8 cellular contexts compared by ENCODE assay signal in genomic region chr15:66619152-66619903, GRCh38. TPM values are rescaled to one million over a fixed set of nuclear protein-coding genes. Genes with fewer than 3 reads are reported as not detected.
DNase-seq lines count a peak whose midpoint lies in the region; ATAC-seq and TF ChIP-seq lines count a peak whose summit lies in the region.

No MANE protein-coding gene starts in this region.

- peak; percentile 96 for ATAC-seq in SK-N-SH treated with all-trans-retinoic acid at 6 μM for 48 hours
- ATAC-seq in HG02763 (IDR thresholded peaks at IDR 0.05; ENCODE audit: unreplicated experiment): no peak
- ATAC-seq in GM18498 (IDR thresholded peaks at IDR 0.05; ENCODE audit: unreplicated experiment): no peak

- H3K27me3 ChIP-seq in sigmoid colon: peaks cover 0 to 21% (median 17%) of the 10 kb centered on the region in 3 donors

- in situ Hi-C loops in astrocyte of the cerebellum (cut with HindIII; ENCODE audit: low sequenced_read_pairs): no loop called here

- DNase-seq in DMS153 (lab: John Stamatoyannopoulos, UW) (peak; percentile 2), HS-27A (ENCODE audit: low read depth) (peak; percentile 43), astrocyte of the cerebellum (ENCODE audit: low read depth) (peak; percentile 40), hypothalamus (lab: John Stamatoyannopoulos, UW) (peak in 37 of 51 donors; percentile 2 to 63 (median 31)), sigmoid colon (peak; percentile 86)

- TF ChIP-seq POLR2A in sigmoid colon (IDR thresholded peaks at IDR 0.05): no peak

- intact Hi-C loops in sigmoid colon (cut with DNase I): loop anchor here (1.0 to 2.0 kb wide), 2 partner anchors 155 to 231 kb away; no protein-coding TSS in a partner anchor

- peak overlapping the region in 1 of 4 donors; percentile 32 for H3K27ac ChIP-seq in sigmoid colon

- TF ChIP-seq CTCF in astrocyte of the cerebellum (IDR thresholded peaks at IDR 0.05; ENCODE audit: low read depth, low read length, missing control alignments) (peak; percentile 95), sigmoid colon (IDR thresholded peaks at IDR 0.05) (peak; percentile 60 to 88 (median 74))

- no peak for TF ChIP-seq EP300 in sigmoid colon (IDR thresholded peaks at IDR 0.05)

- no peaks in the 10 kb centered on the region for H3K9me3 ChIP-seq in sigmoid colon

- H3K36me3 ChIP-seq in sigmoid colon: no peaks in the 10 kb centered on the region

- H3K4me1 ChIP-seq in sigmoid colon: peaks cover 0 to 41% (median 37%) of the 10 kb centered on the region in 4 donors

- WGBS in sigmoid colon, 2 donors: 23 to 51% methylated on average over 17 of the region's 17 CpGs

- H3K4me3 ChIP-seq in astrocyte of the cerebellum (ENCODE audit: low read depth, low read length) (no peak overlapping the region), sigmoid colon (no peak overlapping the region)

TF ChIP-seq in SK-N-SH treated with all-trans-retinoic acid at 6 μM for 48 hours, 23 proteins besides CTCF, POLR2A, EP300 and RAD21:
- no peak for TF ChIP-seq ZC3H10 (CRISPR knock-in tag; IDR thresholded peaks at IDR 0.05)
- TF ChIP-seq GLIS3 (CRISPR knock-in tag; IDR thresholded peaks at IDR 0.05): no peak
- TF ChIP-seq CSDC2 (CRISPR knock-in tag; IDR thresholded peaks at IDR 0.05): no peak
- no peak for TF ChIP-seq TOX (CRISPR knock-in tag; IDR thresholded peaks at IDR 0.05; ENCODE audit: borderline replicate concordance)
- no peak for TF ChIP-seq TSHZ2 (CRISPR knock-in tag; IDR thresholded peaks at IDR 0.05)
- TF ChIP-seq RARB (CRISPR knock-in tag; IDR thresholded peaks at IDR 0.05): no peak
- TF ChIP-seq ZFP3 (CRISPR knock-in tag; IDR thresholded peaks at IDR 0.05): no peak
- no peak for TF ChIP-seq TCF4 (CRISPR knock-in tag; IDR thresholded peaks at IDR 0.05; ENCODE audit: borderline replicate concordance)
- TF ChIP-seq, protein P1, sequence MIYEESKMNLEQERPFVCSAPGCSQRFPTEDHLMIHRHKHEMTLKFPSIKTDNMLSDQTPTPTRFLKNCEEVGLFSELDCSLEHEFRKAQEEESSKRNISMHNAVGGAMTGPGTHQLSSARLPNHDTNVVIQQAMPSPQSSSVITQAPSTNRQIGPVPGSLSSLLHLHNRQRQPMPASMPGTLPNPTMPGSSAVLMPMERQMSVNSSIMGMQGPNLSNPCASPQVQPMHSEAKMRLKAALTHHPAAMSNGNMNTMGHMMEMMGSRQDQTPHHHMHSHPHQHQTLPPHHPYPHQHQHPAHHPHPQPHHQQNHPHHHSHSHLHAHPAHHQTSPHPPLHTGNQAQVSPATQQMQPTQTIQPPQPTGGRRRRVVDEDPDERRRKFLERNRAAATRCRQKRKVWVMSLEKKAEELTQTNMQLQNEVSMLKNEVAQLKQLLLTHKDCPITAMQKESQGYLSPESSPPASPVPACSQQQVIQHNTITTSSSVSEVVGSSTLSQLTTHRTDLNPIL (CRISPR knock-in tag; IDR thresholded peaks at IDR 0.05; ENCODE audit: low read depth): no peak
- no peak for TF ChIP-seq ISL1 (CRISPR knock-in tag; IDR thresholded peaks at IDR 0.05)
- TF ChIP-seq BACH2 (CRISPR knock-in tag; IDR thresholded peaks at IDR 0.05; ENCODE audit: borderline replicate concordance): no peak
- TF ChIP-seq ESRRG (CRISPR knock-in tag; IDR thresholded peaks at IDR 0.05): no peak
- no peak for TF ChIP-seq ARNTL (CRISPR knock-in tag; IDR thresholded peaks at IDR 0.05; ENCODE audit: borderline replicate concordance, low read depth)
- TF ChIP-seq ZNF8 (CRISPR knock-in tag; IDR thresholded peaks at IDR 0.05): no peak
- TF ChIP-seq ZFP30 (CRISPR knock-in tag; IDR thresholded peaks at IDR 0.05): no peak
- TF ChIP-seq, protein P2, sequence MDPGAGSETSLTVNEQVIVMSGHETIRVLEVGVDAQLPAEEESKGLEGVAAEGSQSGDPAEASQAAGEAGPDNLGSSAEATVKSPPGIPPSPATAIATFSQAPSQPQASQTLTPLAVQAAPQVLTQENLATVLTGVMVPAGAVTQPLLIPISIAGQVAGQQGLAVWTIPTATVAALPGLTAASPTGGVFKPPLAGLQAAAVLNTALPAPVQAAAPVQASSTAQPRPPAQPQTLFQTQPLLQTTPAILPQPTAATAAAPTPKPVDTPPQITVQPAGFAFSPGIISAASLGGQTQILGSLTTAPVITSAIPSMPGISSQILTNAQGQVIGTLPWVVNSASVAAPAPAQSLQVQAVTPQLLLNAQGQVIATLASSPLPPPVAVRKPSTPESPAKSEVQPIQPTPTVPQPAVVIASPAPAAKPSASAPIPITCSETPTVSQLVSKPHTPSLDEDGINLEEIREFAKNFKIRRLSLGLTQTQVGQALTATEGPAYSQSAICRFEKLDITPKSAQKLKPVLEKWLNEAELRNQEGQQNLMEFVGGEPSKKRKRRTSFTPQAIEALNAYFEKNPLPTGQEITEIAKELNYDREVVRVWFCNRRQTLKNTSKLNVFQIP (CRISPR knock-in tag; IDR thresholded peaks at IDR 0.05; ENCODE audit: borderline replicate concordance, low read depth): no peak
- no peak for TF ChIP-seq PPARA (CRISPR knock-in tag; IDR thresholded peaks at IDR 0.05; ENCODE audit: borderline replicate concordance)

RNA-seq across cellular contexts. Expression of gene LCTL, which starts 53.5 kb away (rescaled TPM):
- not detected for total RNA-seq in sigmoid colon
- under 1 TPM in 1 of 3 donors, not detected in 2; 0.01 TPM for polyA plus RNA-seq in sigmoid colon

Comparison
In these comparisons a context has a peak if more than half of its experiments do, and no peak if none do; other contexts are left out.
1. DNase-seq: peak in every context shown above with its lines; median percentile 86 in sigmoid colon; 43 in HS-27A; 40 in astrocyte of the cerebellum; 31 in hypothalamus; 2 in DMS153.